In genomic region chr7:18087031-18087686, GRCh38 we compare ENCODE assay signal across 8 cellular contexts. TPM values are rescaled to one million over a fixed set of nuclear protein-coding genes. Genes with fewer than 3 reads are reported as not detected.
DNase-seq lines count a peak whose midpoint lies in the region; ATAC-seq and TF ChIP-seq lines count a peak whose summit lies in the region.

No MANE protein-coding gene starts in this region.

- no peak for TF ChIP-seq CTCF in WI38 (IDR thresholded peaks at IDR 0.05; ENCODE audit: low read depth, low read length)

- H3K4me1 Mint-ChIP-seq in activated CD4-positive, alpha-beta T cell treated with anti-CD3 and anti-CD28 coated beads, Interleukin-2, amount 10 ng/mL, durations not matched to agents 7 days and 5 days, result peaks cover 2% of the 10 kb centered on the region

- H3K27me3 Mint-ChIP-seq in activated CD4-positive, alpha-beta T cell treated with anti-CD3 and anti-CD28 coated beads, Interleukin-2, amount 10 ng/mL, durations not matched to agents 7 days and 5 days, result peaks cover 57% of the 10 kb centered on the region

- H3K4me3 ChIP-seq in WI38 (ENCODE audit: low read depth, low read length), result peak overlapping the region; percentile 66

- peak overlapping the region; percentile 27 for H3K4me3 Mint-ChIP-seq in activated CD4-positive, alpha-beta T cell treated with anti-CD3 and anti-CD28 coated beads, Interleukin-2, amount 10 ng/mL, durations not matched to agents 7 days and 5 days

- H3K9me3 Mint-ChIP-seq in activated CD4-positive, alpha-beta T cell treated with anti-CD3 and anti-CD28 coated beads, Interleukin-2, amount 10 ng/mL, durations not matched to agents 7 days and 5 days, result peaks cover 3% of the 10 kb centered on the region

- H3K27ac Mint-ChIP-seq in activated CD4-positive, alpha-beta T cell treated with anti-CD3 and anti-CD28 coated beads, Interleukin-2, amount 10 ng/mL, durations not matched to agents 7 days and 5 days, result no peak overlapping the region

- POLR2A ChIA-PET in activated CD4-positive, alpha-beta T cell treated with anti-CD3 and anti-CD28 coated beads, Interleukin-2, amount 10 ng/mL, durations not matched to agents 7 days and 5 days (lab: Charles Lee), result interaction anchor here (0.6 kb wide), 1 partner anchor 83 kb away, joined by 8 read pairs; no protein-coding TSS in a partner anchor

- no peak for DNase-seq in activated CD4-positive, alpha-beta T cell treated with anti-CD3 and anti-CD28 coated beads, Interleukin-2, amount 10 ng/mL, durations not matched to agents 7 days and 5 days
- no peak for DNase-seq in activated CD4-positive, alpha-beta T cell treated with anti-CD3 and anti-CD28 coated beads, Interleukin-2, amount 50 U/mL, for 1 hour
- DNase-seq in Right ventricle myocardium superior (no peak), pons (ENCODE audit: low spot score) (peak; percentile 4), NCI-H446 (lab: John Stamatoyannopoulos, UW) (no peak), GDM1 (lab: John Stamatoyannopoulos, UW) (no peak)

- CTCF ChIA-PET in activated CD4-positive, alpha-beta T cell treated with anti-CD3 and anti-CD28 coated beads, Interleukin-2, amount 10 ng/mL, durations not matched to agents 7 days and 5 days (lab: Charles Lee), result no interaction called here

- intact Hi-C loops in Right ventricle myocardium superior (cut with DNase I), result no loop called here

- ATAC-seq in Right ventricle myocardium superior (ENCODE audit: poor library complexity), result peak; percentile 26
- no peak for ATAC-seq in HG03520 (IDR thresholded peaks at IDR 0.05; ENCODE audit: unreplicated experiment)

- no peaks in the 10 kb centered on the region for H3K36me3 Mint-ChIP-seq in activated CD4-positive, alpha-beta T cell treated with anti-CD3 and anti-CD28 coated beads, Interleukin-2, amount 10 ng/mL, durations not matched to agents 7 days and 5 days (ENCODE audit: low read depth)

RNA-seq across cellular contexts. Expression of gene PRPS1L1, which starts 59.5 kb away (rescaled TPM):
- total RNA-seq in activated CD4-positive, alpha-beta T cell treated with anti-CD3 and anti-CD28 coated beads, Interleukin-2, amount 10 ng/mL, durations not matched to agents 7 days and 5 days, result not detected
- not detected for total RNA-seq in Right ventricle myocardium superior
